In genomic region chr12:51475543-51475942, GRCh38 we compare ENCODE assay signal across 31 cellular contexts.
"Had no signal": no experiment of that assay in that cellular context is flagged by ENCODE, and none has a peak within 500 bp of the region (broad histone marks: within the 10 kb centered on the region; RNA-seq: fewer than 3 reads in every experiment).

No MANE protein-coding gene starts in this region.

- H3K36me3 Mint-ChIP-seq: activated naive CD4-positive, alpha-beta T cell treated with anti-CD3 and anti-CD28 coated beads, Interleukin-2, amount 50 U/mL, for 72 hours; natural killer cell treated with Interleukin-12 subunit alpha and Interleukin-12 subunit beta and Interleukin-15 and Interleukin-18, amount 100 ng/mL, for 72 hours had no signal

- H3K4me1 ChIP-seq: foreskin keratinocyte, heart left ventricle, left lung, lower lobe of right lung, right lobe of liver, thyroid gland, vagina had no signal

- DNase-seq: activated CD4-positive, alpha-beta T cell treated with anti-CD3 and anti-CD28 coated beads for 36 hours; activated CD4-positive, CD25-positive, alpha-beta regulatory T cell; activated CD8-positive, alpha-beta memory T cell treated with anti-CD3 and anti-CD28 coated beads, Interleukin-2, amount 10 ng/mL, durations not matched to agents 7 days and 5 days; activated CD8-positive, alpha-beta T cell treated with anti-CD3 and anti-CD28 coated beads, Interleukin-2, amount 10 ng/mL, durations not matched to agents 7 days and 5 days; activated naive CD4-positive, alpha-beta T cell; activated T-cell treated with anti-CD3 and anti-CD28 coated beads, Interleukin-2, amount 50 U/mL, for 48 hours; aorta; dermis blood vessel endothelial cell; effector CD8-positive, alpha-beta T cell; foreskin keratinocyte; heart left ventricle; left lung; lower lobe of right lung; mucosa of descending colon; right lobe of liver; stimulated activated CD4-positive, alpha-beta T cell treated with anti-CD3 and anti-CD28 coated beads, Interleukin-12 subunit alpha, Interleukin-12 subunit beta, amount 100 ng/mL, for 4 hours; stimulated activated CD4-positive, alpha-beta T cell treated with anti-CD3 and anti-CD28 coated beads, Interleukin-4, amount 100 ng/mL, for 1 hour; stimulated activated naive CD8-positive, alpha-beta T cell treated with anti-CD3 and anti-CD28 coated beads, Interleukin-15, Interleukin-2, amounts not matched to agents 100 U/mL and 50 U/mL, for 24 hours; substantia nigra; T-cell; thyroid gland; upper lobe of left lung had no signal

- H3K4me1 Mint-ChIP-seq: activated CD4-positive, alpha-beta T cell treated with anti-CD3 and anti-CD28 coated beads for 36 hours; T-cell had no signal

- H3K27me3 Mint-ChIP-seq: activated CD4-positive, alpha-beta T cell treated with anti-CD3 and anti-CD28 coated beads for 36 hours; activated CD8-positive, alpha-beta memory T cell treated with anti-CD3 and anti-CD28 coated beads, Interleukin-2, amount 10 ng/mL, durations not matched to agents 7 days and 5 days; natural killer cell treated with Interleukin-12 subunit alpha and Interleukin-12 subunit beta and Interleukin-15 and Interleukin-18, amount 100 ng/mL, for 72 hours; T-cell had no signal

- H3K9me3 ChIP-seq: heart left ventricle, left lung, lower lobe of right lung, mucosa of descending colon, right lobe of liver, thyroid gland, upper lobe of left lung, vagina had no signal

- H3K4me3 ChIP-seq: heart left ventricle, left lung, lower lobe of right lung, mucosa of descending colon, right lobe of liver, skin epidermis, thyroid gland, upper lobe of left lung, vagina had no signal

- H3K27me3 ChIP-seq: foreskin keratinocyte, left lung, right lobe of liver, thyroid gland, upper lobe of left lung, vagina had no signal

- FAIRE-seq: colon, endometrium, islet of Langerhans had no signal

- H3K36me3 ChIP-seq: left lung, lower lobe of right lung, right lobe of liver, thyroid gland, upper lobe of left lung, vagina had no signal

- H3K27ac Mint-ChIP-seq: activated CD4-positive, alpha-beta T cell treated with anti-CD3 and anti-CD28 coated beads for 36 hours; activated CD8-positive, alpha-beta memory T cell treated with anti-CD3 and anti-CD28 coated beads, Interleukin-2, amount 10 ng/mL, durations not matched to agents 7 days and 5 days; activated CD8-positive, alpha-beta T cell treated with anti-CD3 and anti-CD28 coated beads, Interleukin-2, amount 10 ng/mL, durations not matched to agents 7 days and 5 days; activated naive CD4-positive, alpha-beta T cell treated with anti-CD3 and anti-CD28 coated beads, Interleukin-2, amount 50 U/mL, for 72 hours; natural killer cell treated with Interleukin-12 subunit alpha and Interleukin-12 subunit beta and Interleukin-15 and Interleukin-18, amount 100 ng/mL, for 72 hours; T-cell; T-helper 2 cell treated with Interferon-gamma antibody and Interleukin-4, amounts not matched to agents 5 μg/mL and 100 μg/mL, for 36 hours had no signal

- H3K4me3 Mint-ChIP-seq: activated CD4-positive, alpha-beta T cell treated with anti-CD3 and anti-CD28 coated beads for 36 hours; activated CD8-positive, alpha-beta memory T cell treated with anti-CD3 and anti-CD28 coated beads, Interleukin-2, amount 10 ng/mL, durations not matched to agents 7 days and 5 days; activated CD8-positive, alpha-beta T cell treated with anti-CD3 and anti-CD28 coated beads, Interleukin-2, amount 10 ng/mL, durations not matched to agents 7 days and 5 days; natural killer cell treated with Interleukin-12 subunit alpha and Interleukin-12 subunit beta and Interleukin-15 and Interleukin-18, amount 100 ng/mL, for 72 hours; T-cell; T-helper 2 cell treated with Interferon-gamma antibody and Interleukin-4, amounts not matched to agents 5 μg/mL and 100 μg/mL, for 36 hours had no signal

- H3K9me3 Mint-ChIP-seq: natural killer cell treated with Interleukin-12 subunit alpha and Interleukin-12 subunit beta and Interleukin-15 and Interleukin-18, amount 100 ng/mL, for 72 hours; T-cell; T-helper 2 cell treated with Interferon-gamma antibody and Interleukin-4, amounts not matched to agents 5 μg/mL and 100 μg/mL, for 36 hours had no signal

- H3K27ac ChIP-seq: epithelial cell of prostate, foreskin keratinocyte, heart left ventricle, left lung, lower lobe of right lung, right lobe of liver, skin epidermis, thyroid gland, upper lobe of left lung, vagina had no signal

- ATAC-seq: activated CD4-positive, alpha-beta T cell treated with anti-CD3 and anti-CD28 coated beads for 36 hours; activated CD8-positive, alpha-beta memory T cell treated with anti-CD3 and anti-CD28 coated beads, Interleukin-2, amount 10 ng/mL, durations not matched to agents 7 days and 5 days; activated CD8-positive, alpha-beta T cell treated with anti-CD3 and anti-CD28 coated beads, Interleukin-2, amount 10 ng/mL, durations not matched to agents 7 days and 5 days; activated naive CD4-positive, alpha-beta T cell treated with anti-CD3 and anti-CD28 coated beads, Interleukin-2, amount 50 U/mL, for 72 hours; foreskin keratinocyte; heart left ventricle; left lung; lower lobe of right lung; mucosa of descending colon; natural killer cell treated with Interleukin-12 subunit alpha and Interleukin-12 subunit beta and Interleukin-15 and Interleukin-18, amount 100 ng/mL, for 72 hours; stimulated activated naive CD8-positive, alpha-beta T cell treated with anti-CD3 and anti-CD28 coated beads, Interleukin-15, Interleukin-2, amounts not matched to agents 100 U/mL and 50 U/mL, for 24 hours; T-cell had no signal
